Comparison of ENCODE assay signal across 29 cellular contexts in the genomic region with DNA sequence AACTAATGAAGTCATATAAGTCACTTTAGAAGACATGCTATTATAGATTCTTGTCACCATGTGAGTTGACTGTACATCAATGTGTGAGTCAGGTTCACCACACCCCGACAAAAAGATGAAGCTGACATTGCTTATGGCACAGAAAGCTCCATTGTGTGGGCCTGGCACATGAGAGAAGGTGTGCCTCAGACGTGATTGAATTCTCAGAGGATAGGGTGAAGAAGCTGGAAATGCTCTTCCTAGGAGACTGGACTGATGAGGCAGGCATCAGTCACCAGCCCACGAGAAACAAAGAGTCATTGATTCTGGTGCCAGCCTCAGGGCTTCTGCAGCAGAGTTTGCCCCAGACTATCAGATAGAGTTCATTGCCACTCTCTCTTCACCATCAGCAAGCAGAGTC. TPM values are rescaled to one million over a fixed set of nuclear protein-coding genes. Genes with fewer than 3 reads are reported as not detected.
A peak's percentile ranks its signal among the peaks of the same experiment; 100 is the strongest.
DNase-seq lines count a peak whose midpoint lies in the region; FAIRE-seq and TF ChIP-seq lines count a peak whose summit lies in the region.
"Had no signal": no experiment of that assay in that cellular context is flagged by ENCODE, and none has a peak within 500 bp of the region (broad histone marks: within the 10 kb centered on the region; RNA-seq: fewer than 3 reads in every experiment).

No MANE protein-coding gene starts in this region.

- no peak overlapping the region for H2AK5ac ChIP-seq in H1 (ENCODE audit: low read depth, low read length)

- H3K4me3 ChIP-seq in H1 (ENCODE audit: extremely low read depth in 1 of 4, insufficient read depth in 2 of 4, low read depth in 3 of 4, low read length in 4 of 4) (no peak overlapping the region), keratinocyte (ENCODE audit: control insufficient read depth in 2 of 3, extremely low read depth in 1 of 3, insufficient read depth in 2 of 3, low read depth in 1 of 3, low read length in 3 of 3) (no peak overlapping the region), stomach (no peak overlapping the region)
- H3K4me3 ChIP-seq: ascending aorta, suprapubic skin had no signal

- H3K79me2 ChIP-seq in H1 (ENCODE audit: control insufficient read depth in 1 of 2, insufficient read depth in 2 of 2, low read length in 2 of 2) (no peaks in the 10 kb centered on the region), keratinocyte (ENCODE audit: control insufficient read depth, insufficient read depth, low read length) (no peaks in the 10 kb centered on the region)

- TF ChIP-seq EP300 in H1 (IDR thresholded peaks at IDR 0.05; ENCODE audit: borderline replicate concordance in 1 of 2, low read depth in 2 of 2, low read length in 2 of 2) (no peak), stomach (IDR thresholded peaks at IDR 0.05) (no peak)

- H3K79me1 ChIP-seq in H1 (ENCODE audit: low read depth, low read length): no peaks in the 10 kb centered on the region

- H3K4me2 ChIP-seq in H1 (ENCODE audit: insufficient read depth in 1 of 2, low read depth in 2 of 2, low read length in 2 of 2): no peak overlapping the region
- no peak overlapping the region for H3K4me2 ChIP-seq in keratinocyte (ENCODE audit: control insufficient read depth, extremely low read depth, insufficient read depth, low read depth, low read length)

- DNase-seq in A172 (ENCODE audit: low spot score) (peak; percentile 3), RKO (ENCODE audit: low spot score) (peak; percentile 14), H1 (ENCODE audit: low read depth in 1 of 2, low spot score in 2 of 2) (no peak), keratinocyte (ENCODE audit: low read depth, low spot score) (peak; percentile 99), stomach (no peak), NCI-H1694 treated with DMSO at 0.1 percent for 48 hours (lab: John Stamatoyannopoulos, UW) (no peak), middle frontal gyrus (ENCODE audit: extremely low spot score, low spot score) (no peak), SIG-M5 treated with dmso at 0.1 percent for 504 hours (lab: John Stamatoyannopoulos, UW; ENCODE audit: unreplicated experiment) (no peak)
- DNase-seq: activated CD4-positive, alpha-beta T cell treated with anti-CD3 and anti-CD28 coated beads for 48 hours; activated CD8-positive, alpha-beta memory T cell treated with anti-CD3 and anti-CD28 coated beads for 24 hours; activated gamma-delta T cell; activated naive CD8-positive, alpha-beta T cell treated with anti-CD3 and anti-CD28 coated beads, Interleukin-2, amount 10 ng/mL, durations not matched to agents 7 days and 5 days; activated T-cell treated with anti-CD3 and anti-CD28 coated beads, Interleukin-2, amount 50 U/mL, for 1 hour; CD4-positive, alpha-beta memory T cell; DMS153; glutamatergic neuron; NCI-H1436; NCI-H2107; NCI-H446; stimulated activated CD4-positive, alpha-beta T cell treated with anti-CD3 and anti-CD28 coated beads, Interleukin-12 subunit alpha, Interleukin-12 subunit beta, amount 100 ng/mL, for 4 hours; stimulated activated CD4-positive, alpha-beta T cell treated with anti-CD3 and anti-CD28 coated beads, Interleukin-4, amount 100 ng/mL, for 1 hour; WERI-Rb-1 had no signal

- H3K36me3 ChIP-seq in H1 (ENCODE audit: control insufficient read depth in 2 of 4, insufficient read depth in 4 of 4, low read length in 3 of 4): no peaks in the 10 kb centered on the region
- H3K36me3 ChIP-seq in keratinocyte (ENCODE audit: control insufficient read depth in 2 of 2, extremely low read depth in 1 of 2, insufficient read depth in 2 of 2, low read length in 2 of 2): no peaks in the 10 kb centered on the region
- H3K36me3 ChIP-seq in stomach: no peaks in the 10 kb centered on the region
- H3K36me3 ChIP-seq: ascending aorta, suprapubic skin, WERI-Rb-1 had no signal

- H4K8ac ChIP-seq in H1 (ENCODE audit: extremely low read depth, insufficient read depth, low read length): no peak overlapping the region

- TF ChIP-seq POLR2A in H1 (IDR thresholded peaks at IDR 0.05; ENCODE audit: control extremely low read depth in 1 of 2, low read depth in 2 of 2, low read length in 2 of 2): no peak
- no peak for TF ChIP-seq POLR2A in stomach (IDR thresholded peaks at IDR 0.05)

- no peaks in the 10 kb centered on the region for H3K23me2 ChIP-seq in H1 (ENCODE audit: low read depth, low read length)

- H2BK15ac ChIP-seq in H1 (ENCODE audit: low read length): no peak overlapping the region

- H3K9me3 ChIP-seq in H1 (ENCODE audit: insufficient read depth in 2 of 2, low read depth in 1 of 2, low read length in 1 of 2) (no peaks in the 10 kb centered on the region), keratinocyte (ENCODE audit: control insufficient read depth, low read depth, low read length) (no peaks in the 10 kb centered on the region), stomach (no peaks in the 10 kb centered on the region)
- H3K9me3 ChIP-seq: ascending aorta, suprapubic skin had no signal

- H2BK5ac ChIP-seq in H1 (ENCODE audit: low read depth, low read length): no peak overlapping the region

- no peak overlapping the region for H3K23ac ChIP-seq in H1 (ENCODE audit: insufficient read length)

- H4K5ac ChIP-seq in H1 (ENCODE audit: insufficient read length, low read depth, low read length): no peak overlapping the region

- H3K9ac ChIP-seq in H1 (replicated peaks in 1 of 4; ENCODE audit: extremely low read depth in 1 of 4, low read depth in 3 of 4, low read length in 3 of 4) (no peak overlapping the region), keratinocyte (ENCODE audit: control insufficient read depth, extremely low read depth, insufficient read depth, low read length) (no peak overlapping the region)

- H3K27me3 ChIP-seq in H1 (replicated peaks in 1 of 4; ENCODE audit: control insufficient read depth in 3 of 4, extremely low read depth in 1 of 4, insufficient read depth in 3 of 4, low read length in 3 of 4): no peaks in the 10 kb centered on the region
- H3K27me3 ChIP-seq in keratinocyte (ENCODE audit: control insufficient read depth, extremely low read depth, insufficient read depth, low read length): no peaks in the 10 kb centered on the region
- H3K27me3 ChIP-seq in stomach: no peaks in the 10 kb centered on the region
- H3K27me3 ChIP-seq: ascending aorta, suprapubic skin had no signal

- no peak overlapping the region for H2BK20ac ChIP-seq in H1 (ENCODE audit: low read length)

- no peaks in the 10 kb centered on the region for H4K20me1 ChIP-seq in H1 (replicated peaks in 1 of 2; ENCODE audit: control insufficient read depth in 1 of 2, insufficient read depth in 2 of 2, low read length in 2 of 2)
- H4K20me1 ChIP-seq in keratinocyte (ENCODE audit: control insufficient read depth, extremely low read depth, insufficient read depth, low read length): no peaks in the 10 kb centered on the region

- no peak overlapping the region for H4K91ac ChIP-seq in H1 (replicated peaks; ENCODE audit: insufficient read length, low read length)

- H2BK12ac ChIP-seq in H1 (ENCODE audit: low read depth, low read length): peak overlapping the region; percentile 60; the same call in 1 of the 2 replicates

- no peak for TF ChIP-seq CTCF in H1 (IDR thresholded peaks at IDR 0.05; ENCODE audit: control extremely low read depth in 1 of 3, insufficient read depth in 1 of 3, low read depth in 1 of 3, low read length in 3 of 3)
- TF ChIP-seq CTCF in keratinocyte (optimal IDR thresholded peaks at IDR 0.05 in 1 of 3, IDR thresholded peaks at IDR 0.05 in 1 of 3, conservative IDR thresholded peaks at IDR 0.05 in 1 of 3; ENCODE audit: extremely low read depth in 1 of 3, insufficient read depth in 2 of 3, low read length in 3 of 3): no peak
- TF ChIP-seq CTCF in stomach (IDR thresholded peaks at IDR 0.05): no peak

- peaks cover 0 to 5% (median 2%) of the 10 kb centered on the region in 4 experiments; a peak in 2 of 7 replicates for H3K4me1 ChIP-seq in H1 (replicated peaks in 1 of 4; ENCODE audit: control insufficient read depth in 3 of 4, insufficient read depth in 4 of 4, low read length in 3 of 4)
- H3K4me1 ChIP-seq in keratinocyte (ENCODE audit: control insufficient read depth, extremely low read depth, insufficient read depth, low read length): peaks cover 9% of the 10 kb centered on the region
- no peaks in the 10 kb centered on the region for H3K4me1 ChIP-seq in stomach
- H3K4me1 ChIP-seq: ascending aorta, suprapubic skin had no signal

- no peak overlapping the region for H3K27ac ChIP-seq in H1 (ENCODE audit: low read depth, low read length)
- H3K27ac ChIP-seq in keratinocyte (ENCODE audit: control insufficient read depth, insufficient read depth, low read length): peak overlapping the region; percentile 84
- H3K27ac ChIP-seq in stomach: no peak overlapping the region
- H3K27ac ChIP-seq: 22Rv1, ascending aorta, suprapubic skin, WERI-Rb-1 had no signal

- POLR2A ChIA-PET in H1 (lab: Charles Lee; ENCODE audit: partially characterized antibody): no interaction called here

- WGBS in H1 (ENCODE audit: extremely low coverage in 1 of 2, insufficient coverage in 1 of 2, insufficient read length in 1 of 2, insufficient replicate concordance in 2 of 2, low coverage in 1 of 2, low lambda C conversion rate in 2 of 2, missing lambda C conversion rate in 1 of 2), 2 experiments: 79% methylated on average over 3 of the region's 3 CpGs; no CpG with 5 or more reads in 1 of the 2 experiments
- 61 to 76% (median 67%) methylated on average over 3 of the region's 3 CpGs for WGBS in stomach, 5 donors

- no peak for TF ChIP-seq RAD21 in H1 (IDR thresholded peaks at IDR 0.05 in 1 of 2, conservative IDR thresholded peaks at IDR 0.05 in 1 of 2; ENCODE audit: low read depth in 2 of 2, low read length in 2 of 2)

- intact Hi-C loops in stomach (cut with DNase I; ENCODE audit: low total_unique reads): no loop called here

- H3K9me1 ChIP-seq in keratinocyte (ENCODE audit: control insufficient read depth, extremely low read depth, insufficient read depth, low read length): no peaks in the 10 kb centered on the region

- no peak overlapping the region for H3K56ac ChIP-seq in H1 (replicated peaks; ENCODE audit: insufficient read length, low read depth, low read length)

- H3K14ac ChIP-seq in H1 (ENCODE audit: insufficient read length): no peak overlapping the region

- H3K18ac ChIP-seq in H1 (ENCODE audit: extremely low read depth, low read length): no peak overlapping the region

- dilution Hi-C loops in keratinocyte (cut with MboI; ENCODE audit: extremely low pct_ligation_motif_present, low sequenced_read_pairs): no loop called here

- FAIRE-seq in H1 (lab: Jason Lieb, UNC) (no peak), keratinocyte (lab: Jason Lieb, UNC) (peak; percentile 99)
- FAIRE-seq: endometrium, GM19239 had no signal

- H3K4ac ChIP-seq in H1 (replicated peaks; ENCODE audit: insufficient read length, low read depth, low read length): no peak overlapping the region

- no peak overlapping the region for H2BK120ac ChIP-seq in H1 (replicated peaks; ENCODE audit: low read depth, low read length)

- H2AFZ ChIP-seq in H1 (ENCODE audit: low read length) (no peak overlapping the region), keratinocyte (ENCODE audit: control insufficient read depth, low read length) (peak overlapping the region; percentile 19)

- CTCF ChIA-PET in H1 (lab: Charles Lee; ENCODE audit: partially characterized antibody): interaction anchor here (0.9 to 1.5 kb wide), 4 partner anchors 13 to 65 kb away, joined by 3 to 4 read pairs (median 3); no protein-coding TSS in a partner anchor

RNA-seq across cellular contexts. Expression of a gene that starts 35.9 kb away (rescaled TPM):
- total RNA-seq in A172 (2014; rRNA removed; shearing (Covaris generic)): not detected in 2 replicates
- total RNA-seq in H1 (2021; fragmentation: NEBNext Ultra II Directional; extraction: Animal tissue kit (Norgen Biotek cat#: 25700)): 10.3 and 10.6 TPM in 2 replicates
- polyA plus RNA-seq in H1 (2011; rRNA removed): 4.3 and 4.5 TPM in 2 replicates
- polyA plus RNA-seq in H1 (2011; cell fraction: cytosol; rRNA removed): 4.4 TPM
- 8.3 TPM for polyA plus RNA-seq in H1 (2011; cell fraction: nucleus; rRNA removed)
- polyA plus RNA-seq in H1 (2012, experiment 1 of 2): 8.9 to 13.3 TPM (median 9.7 TPM) in 4 replicates
- 2.1 TPM for polyA plus RNA-seq in H1 (2012, experiment 2 of 2)
- 18.0 TPM for polyA plus RNA-seq in H1 (2013, experiment 1 of 2)
- 20.9 TPM for polyA plus RNA-seq in H1 (2013, experiment 2 of 2)
- 6.0 and 10.0 TPM in 2 replicates for polyA minus RNA-seq in H1 (2011; rRNA and poly(A)+ RNA removed)
- 7.3 TPM for polyA minus RNA-seq in H1 (2011; cell fraction: cytosol; rRNA and poly(A)+ RNA removed)
- polyA minus RNA-seq in H1 (2011; cell fraction: nucleus; rRNA and poly(A)+ RNA removed): 14.4 TPM
- 1.4 to 2.3 TPM (median 1.9 TPM) in 3 replicates for polyA plus RNA-seq in keratinocyte
- polyA plus RNA-seq in keratinocyte (2011; ENCODE audit: low read depth): 4.0 TPM
- 0.81 and 1.6 TPM in 2 replicates for polyA plus RNA-seq in keratinocyte (2011; cell fraction: cytosol; rRNA removed)
- 5.2 and 6.2 TPM in 2 replicates for polyA plus RNA-seq in keratinocyte (2011; cell fraction: nucleus; rRNA removed)
- polyA plus RNA-seq in keratinocyte (2012; ENCODE audit: low replicate concordance): 1.8 and 3.6 TPM in 2 replicates
- polyA minus RNA-seq in keratinocyte: 0.92 to 6.3 TPM (median 1.3 TPM) in 3 replicates
- polyA minus RNA-seq in keratinocyte (2011; cell fraction: cytosol; rRNA and poly(A)+ RNA removed): 5.0 TPM
- 3.1 and 3.3 TPM in 2 replicates for polyA minus RNA-seq in keratinocyte (2011; cell fraction: nucleus; rRNA and poly(A)+ RNA removed)
- under 1 TPM in 1 of 5 donors, not detected in 4; 0.73 TPM for total RNA-seq in stomach
- polyA plus RNA-seq in stomach: under 1 TPM; 0.12 to 0.43 (median 0.15) TPM
- total RNA-seq: activated naive CD8-positive, alpha-beta T cell treated with anti-CD3 and anti-CD28 coated beads, Interleukin-2, amount 10 ng/mL, durations not matched to agents 7 days and 5 days; ascending aorta; CD4-positive, alpha-beta memory T cell; G401; lung microvascular endothelial cell had no signal
- polyA plus RNA-seq: CD4-positive, alpha-beta memory T cell had no signal

Comparison
In these comparisons a context has a peak if more than half of its experiments do, and no peak if none do; other contexts are left out.
1. DNase-seq: peak in A172 (single experiment), RKO (single experiment) and keratinocyte (single experiment); none in H1 (0 of 2), stomach (single experiment), NCI-H1694 treated with DMSO at 0.1 percent for 48 hours (single experiment), middle frontal gyrus (single experiment) and SIG-M5 treated with dmso at 0.1 percent for 504 hours (single experiment).